ENCODE assay signal across 8 cellular contexts in genomic region chr11:62324738-62325556, GRCh38. TPM values are rescaled to one million over a fixed set of nuclear protein-coding genes. Genes with fewer than 3 reads are reported as not detected.
A peak's percentile ranks its signal among the peaks of the same experiment; 100 is the strongest.
DNase-seq lines count a peak whose midpoint lies in the region; ATAC-seq, FAIRE-seq and TF ChIP-seq lines count a peak whose summit lies in the region.
"Had no signal": no experiment of that assay in that cellular context is flagged by ENCODE, and none has a peak within 500 bp of the region (broad histone marks: within the 10 kb centered on the region; RNA-seq: fewer than 3 reads in every experiment).

No MANE protein-coding gene starts in this region.

- WGBS in H1 (ENCODE audit: extremely low coverage in 1 of 2, insufficient coverage in 1 of 2, insufficient read length in 1 of 2, insufficient replicate concordance in 2 of 2, low coverage in 1 of 2, low lambda C conversion rate in 2 of 2, missing lambda C conversion rate in 1 of 2), 2 experiments, result 48% methylated on average over 17 of the region's 17 CpGs; no CpG with 5 or more reads in 1 of the 2 experiments

- H3K27ac ChIP-seq in H1 (ENCODE audit: low read depth, low read length), result no peak overlapping the region

- no peak overlapping the region for H3K9ac ChIP-seq in H1 (replicated peaks in 1 of 4; ENCODE audit: extremely low read depth in 1 of 4, low read depth in 3 of 4, low read length in 3 of 4)

- H2BK12ac ChIP-seq in H1 (ENCODE audit: low read depth, low read length), result no peak overlapping the region

- intact Hi-C loops in activated CD4-positive, alpha-beta T cell treated with anti-CD3 and anti-CD28 coated beads for 36 hours (cut with DNase I, micrococcal nuclease), result loop anchor here (1.0 kb wide), 4 partner anchors 14 to 154 kb away; no protein-coding TSS in a partner anchor

- no peaks in the 10 kb centered on the region for H3K79me2 ChIP-seq in H1 (ENCODE audit: control insufficient read depth in 1 of 2, insufficient read depth in 2 of 2, low read length in 2 of 2)

- CTCF ChIA-PET in activated CD4-positive, alpha-beta T cell treated with anti-CD3 and anti-CD28 coated beads for 36 hours (lab: Charles Lee), result interaction anchor here (0.5 to 1.4 kb wide), 9 partner anchors 10 to 611 kb away, joined by 3 to 5 read pairs (median 3); no protein-coding TSS in a partner anchor
- CTCF ChIA-PET in H1 (lab: Charles Lee; ENCODE audit: partially characterized antibody), result interaction anchor here (0.6 to 4.2 kb wide), 15 partner anchors 9 to 204 kb away, joined by 3 to 27 read pairs (median 3); no protein-coding TSS in a partner anchor

- H4K91ac ChIP-seq in H1 (replicated peaks; ENCODE audit: insufficient read length, low read length), result no peak overlapping the region

- H3K23me2 ChIP-seq in H1 (ENCODE audit: low read depth, low read length), result no peaks in the 10 kb centered on the region

- no peak overlapping the region for H3K27ac Mint-ChIP-seq in activated CD4-positive, alpha-beta T cell treated with anti-CD3 and anti-CD28 coated beads for 36 hours
- no peak overlapping the region for H3K27ac Mint-ChIP-seq in natural killer cell treated with Interleukin-12 subunit alpha and Interleukin-12 subunit beta and Interleukin-15 and Interleukin-18, amount 100 ng/mL, for 72 hours

- H3K27me3 ChIP-seq in H1 (replicated peaks in 1 of 4; ENCODE audit: control insufficient read depth in 3 of 4, extremely low read depth in 1 of 4, insufficient read depth in 3 of 4, low read length in 3 of 4), result 0 out of 7 replicates have a peak, but pooled peaks cover 0 to 2% (median 0%) of the 10 kb centered on the region in 4 experiments

- FAIRE-seq in GM12891 (lab: Jason Lieb, UNC) (peak; percentile 80), H1 (lab: Jason Lieb, UNC) (peak; percentile 76), frontal cortex (lab: Jason Lieb, UNC) (no peak)

- no peaks in the 10 kb centered on the region for H3K36me3 ChIP-seq in H1 (ENCODE audit: control insufficient read depth in 2 of 4, insufficient read depth in 4 of 4, low read length in 3 of 4)

- peaks cover 17% of the 10 kb centered on the region for H3K27me3 Mint-ChIP-seq in activated CD4-positive, alpha-beta T cell treated with anti-CD3 and anti-CD28 coated beads for 36 hours
- H3K27me3 Mint-ChIP-seq in natural killer cell treated with Interleukin-12 subunit alpha and Interleukin-12 subunit beta and Interleukin-15 and Interleukin-18, amount 100 ng/mL, for 72 hours, result peaks cover 16 to 20% of the 10 kb centered on the region in 2 donors

- H3K4me1 Mint-ChIP-seq in activated CD4-positive, alpha-beta T cell treated with anti-CD3 and anti-CD28 coated beads for 36 hours, result peaks cover 3% of the 10 kb centered on the region
- peaks cover 9 to 10% of the 10 kb centered on the region in 2 donors for H3K4me1 Mint-ChIP-seq in natural killer cell treated with Interleukin-12 subunit alpha and Interleukin-12 subunit beta and Interleukin-15 and Interleukin-18, amount 100 ng/mL, for 72 hours (ENCODE audit: low read depth in 2 of 2)

- no peak overlapping the region for H3K56ac ChIP-seq in H1 (replicated peaks; ENCODE audit: insufficient read length, low read depth, low read length)

- TF ChIP-seq EP300 in H1 (IDR thresholded peaks at IDR 0.05; ENCODE audit: borderline replicate concordance in 1 of 2, low read depth in 2 of 2, low read length in 2 of 2), result no peak

- no peak overlapping the region for H3K4me2 ChIP-seq in H1 (ENCODE audit: insufficient read depth in 1 of 2, low read depth in 2 of 2, low read length in 2 of 2)

- no peaks in the 10 kb centered on the region for H3K9me3 Mint-ChIP-seq in activated CD4-positive, alpha-beta T cell treated with anti-CD3 and anti-CD28 coated beads for 36 hours (ENCODE audit: low read depth)
- no peaks in the 10 kb centered on the region for H3K9me3 Mint-ChIP-seq in natural killer cell treated with Interleukin-12 subunit alpha and Interleukin-12 subunit beta and Interleukin-15 and Interleukin-18, amount 100 ng/mL, for 72 hours

- H2BK20ac ChIP-seq in H1 (ENCODE audit: low read length), result no peak overlapping the region

- peak; percentile 95 to 98 for TF ChIP-seq RAD21 in H1 (IDR thresholded peaks at IDR 0.05 in 1 of 2, conservative IDR thresholded peaks at IDR 0.05 in 1 of 2; ENCODE audit: low read depth in 2 of 2, low read length in 2 of 2)

- no peak overlapping the region for H3K14ac ChIP-seq in H1 (ENCODE audit: insufficient read length)

- H3K9me3 ChIP-seq in H1 (ENCODE audit: insufficient read depth in 2 of 2, low read depth in 1 of 2, low read length in 1 of 2), result no peaks in the 10 kb centered on the region

- H3K18ac ChIP-seq in H1 (ENCODE audit: extremely low read depth, low read length), result no peak overlapping the region; the same call in 1 of the 2 replicates

- no peak overlapping the region for H3K4ac ChIP-seq in H1 (replicated peaks; ENCODE audit: insufficient read length, low read depth, low read length)

- H3K4me3 ChIP-seq in H1 (ENCODE audit: extremely low read depth in 1 of 4, insufficient read depth in 2 of 4, low read depth in 3 of 4, low read length in 4 of 4), result no peak overlapping the region

- H4K20me1 ChIP-seq in H1 (replicated peaks in 1 of 2; ENCODE audit: control insufficient read depth in 1 of 2, insufficient read depth in 2 of 2, low read length in 2 of 2), result no peaks in the 10 kb centered on the region

- TF ChIP-seq CTCF in H1 (IDR thresholded peaks at IDR 0.05; ENCODE audit: control extremely low read depth in 1 of 3, insufficient read depth in 1 of 3, low read depth in 1 of 3, low read length in 3 of 3), result peak; percentile 98 to 100 (median 99)

- ATAC-seq in activated CD4-positive, alpha-beta T cell treated with anti-CD3 and anti-CD28 coated beads for 36 hours, result peak; percentile 98
- peak; percentile 81 to 87 for ATAC-seq in natural killer cell treated with Interleukin-12 subunit alpha and Interleukin-12 subunit beta and Interleukin-15 and Interleukin-18, amount 100 ng/mL, for 72 hours
- no peak for ATAC-seq in HG02970 (IDR thresholded peaks at IDR 0.05; ENCODE audit: low FRiP score, unreplicated experiment)

- H2AFZ ChIP-seq in H1 (ENCODE audit: low read length), result no peak overlapping the region

- no peaks in the 10 kb centered on the region for H3K4me1 ChIP-seq in H1 (replicated peaks in 1 of 4; ENCODE audit: control insufficient read depth in 3 of 4, insufficient read depth in 4 of 4, low read length in 3 of 4)

- no peak overlapping the region for H3K4me3 Mint-ChIP-seq in activated CD4-positive, alpha-beta T cell treated with anti-CD3 and anti-CD28 coated beads for 36 hours
- no peak overlapping the region for H3K4me3 Mint-ChIP-seq in natural killer cell treated with Interleukin-12 subunit alpha and Interleukin-12 subunit beta and Interleukin-15 and Interleukin-18, amount 100 ng/mL, for 72 hours

- TF ChIP-seq POLR2A in GM12891 (IDR thresholded peaks at IDR 0.05; ENCODE audit: low read depth, low read length) (no peak), H1 (IDR thresholded peaks at IDR 0.05; ENCODE audit: control extremely low read depth in 1 of 2, low read depth in 2 of 2, low read length in 2 of 2) (no peak)

- no peak overlapping the region; the same call in 1 of the 2 replicates for H2BK15ac ChIP-seq in H1 (ENCODE audit: low read length)

- POLR2A ChIA-PET in activated CD4-positive, alpha-beta T cell treated with anti-CD3 and anti-CD28 coated beads for 36 hours (lab: Charles Lee), result no interaction called here
- POLR2A ChIA-PET in H1 (lab: Charles Lee; ENCODE audit: partially characterized antibody), result no interaction called here

- DNase-seq in GM12891 (ENCODE audit: insufficient read length, low spot score), result peak; percentile 68
- peak; percentile 74 for DNase-seq in NCI-H146 (lab: John Stamatoyannopoulos, UW)
- DNase-seq in activated CD4-positive, alpha-beta T cell treated with anti-CD3 and anti-CD28 coated beads for 36 hours, result peak; percentile 87
- DNase-seq in H1 (ENCODE audit: low read depth in 1 of 2, low spot score in 2 of 2), result peak; percentile 41 to 91
- DNase-seq in natural killer cell treated with Interleukin-12 subunit alpha and Interleukin-12 subunit beta and Interleukin-15 and Interleukin-18, amount 100 ng/mL, for 72 hours (ENCODE audit: low spot score), result peak; percentile 69
- no peak for DNase-seq in frontal cortex (ENCODE audit: low spot score in 2 of 2)

- no peak overlapping the region for H4K8ac ChIP-seq in H1 (ENCODE audit: extremely low read depth, insufficient read depth, low read length)

- no peak overlapping the region for H2BK120ac ChIP-seq in H1 (replicated peaks; ENCODE audit: low read depth, low read length)

- no peak overlapping the region for H3K23ac ChIP-seq in H1 (ENCODE audit: insufficient read length)

- no peak overlapping the region for H2BK5ac ChIP-seq in H1 (ENCODE audit: low read depth, low read length)

- H3K36me3 Mint-ChIP-seq in activated CD4-positive, alpha-beta T cell treated with anti-CD3 and anti-CD28 coated beads for 36 hours (ENCODE audit: low read depth), result no peaks in the 10 kb centered on the region
- H3K36me3 Mint-ChIP-seq in natural killer cell treated with Interleukin-12 subunit alpha and Interleukin-12 subunit beta and Interleukin-15 and Interleukin-18, amount 100 ng/mL, for 72 hours, result no peaks in the 10 kb centered on the region

- no peak overlapping the region for H2AK5ac ChIP-seq in H1 (ENCODE audit: low read depth, low read length)

- H3K79me1 ChIP-seq in H1 (ENCODE audit: low read depth, low read length), result no peaks in the 10 kb centered on the region

- no peak overlapping the region for H4K5ac ChIP-seq in H1 (ENCODE audit: insufficient read length, low read depth, low read length)

RNA-seq across cellular contexts. Expression of gene ASRGL1, which starts 12.3 kb away (rescaled TPM):
- polyA plus RNA-seq in GM12891 (2012; ENCODE audit: low read depth, missing spikeins), result 2.3 TPM
- total RNA-seq in activated CD4-positive, alpha-beta T cell treated with anti-CD3 and anti-CD28 coated beads for 36 hours, result 1 to 10 TPM; 1.2 to 1.3 TPM
- total RNA-seq in H1 (2021; fragmentation: NEBNext Ultra II Directional; extraction: Animal tissue kit (Norgen Biotek cat#: 25700)), result 23.5 and 27.2 TPM in 2 replicates
- 19.9 and 24.0 TPM in 2 replicates for polyA plus RNA-seq in H1 (2011; rRNA removed)
- polyA plus RNA-seq in H1 (2011; cell fraction: cytosol; rRNA removed), result 35.0 TPM
- polyA plus RNA-seq in H1 (2011; cell fraction: nucleus; rRNA removed), result 31.5 TPM
- 23.4 to 31.1 TPM (median 26.9 TPM) in 4 replicates for polyA plus RNA-seq in H1 (2012, experiment 1 of 2)
- 9.3 TPM for polyA plus RNA-seq in H1 (2012, experiment 2 of 2)
- polyA plus RNA-seq in H1 (2013, experiment 1 of 2), result 23.8 TPM
- polyA plus RNA-seq in H1 (2013, experiment 2 of 2), result 25.9 TPM
- polyA minus RNA-seq in H1 (2011; rRNA and poly(A)+ RNA removed), result 17.4 and 22.0 TPM in 2 replicates
- 11.4 TPM for polyA minus RNA-seq in H1 (2011; cell fraction: cytosol; rRNA and poly(A)+ RNA removed)
- 19.1 TPM for polyA minus RNA-seq in H1 (2011; cell fraction: nucleus; rRNA and poly(A)+ RNA removed)
- 1 to 10 TPM; 7.2 to 7.8 TPM for total RNA-seq in natural killer cell treated with Interleukin-12 subunit alpha and Interleukin-12 subunit beta and Interleukin-15 and Interleukin-18, amount 100 ng/mL, for 72 hours
- total RNA-seq in frontal cortex, result 33.4 TPM

RNA-seq across cellular contexts. Expression of gene SCGB1D4, which starts 26.1 kb away (rescaled TPM):
- polyA plus RNA-seq in GM12891 (2012; ENCODE audit: low read depth, missing spikeins), result not detected
- total RNA-seq in activated CD4-positive, alpha-beta T cell treated with anti-CD3 and anti-CD28 coated beads for 36 hours, result not detected
- not detected in 2 replicates for total RNA-seq in H1 (2021; fragmentation: NEBNext Ultra II Directional; extraction: Animal tissue kit (Norgen Biotek cat#: 25700))
- polyA plus RNA-seq in H1 (2011; rRNA removed), result not detected in 2 replicates
- polyA plus RNA-seq in H1 (2011; cell fraction: cytosol; rRNA removed), result not detected
- not detected for polyA plus RNA-seq in H1 (2011; cell fraction: nucleus; rRNA removed)
- not detected in 4 replicates for polyA plus RNA-seq in H1 (2012, experiment 1 of 2)
- not detected for polyA plus RNA-seq in H1 (2012, experiment 2 of 2)
- polyA plus RNA-seq in H1 (2013, experiment 1 of 2), result not detected
- not detected for polyA plus RNA-seq in H1 (2013, experiment 2 of 2)
- not detected in 2 replicates for polyA minus RNA-seq in H1 (2011; rRNA and poly(A)+ RNA removed)
- not detected for polyA minus RNA-seq in H1 (2011; cell fraction: cytosol; rRNA and poly(A)+ RNA removed)
- not detected for polyA minus RNA-seq in H1 (2011; cell fraction: nucleus; rRNA and poly(A)+ RNA removed)
- total RNA-seq in natural killer cell treated with Interleukin-12 subunit alpha and Interleukin-12 subunit beta and Interleukin-15 and Interleukin-18, amount 100 ng/mL, for 72 hours, result not detected
- total RNA-seq in frontal cortex, result not detected
- total RNA-seq: subcutaneous adipose tissue had no signal

RNA-seq across cellular contexts. Expression of gene SCGB2A2, which starts 55.0 kb away (rescaled TPM):
- not detected for polyA plus RNA-seq in GM12891 (2012; ENCODE audit: low read depth, missing spikeins)
- not detected for total RNA-seq in activated CD4-positive, alpha-beta T cell treated with anti-CD3 and anti-CD28 coated beads for 36 hours
- total RNA-seq in H1 (2021; fragmentation: NEBNext Ultra II Directional; extraction: Animal tissue kit (Norgen Biotek cat#: 25700)), result not detected in 2 replicates
- not detected in 2 replicates for polyA plus RNA-seq in H1 (2011; rRNA removed)
- not detected for polyA plus RNA-seq in H1 (2011; cell fraction: cytosol; rRNA removed)
- not detected for polyA plus RNA-seq in H1 (2011; cell fraction: nucleus; rRNA removed)
- polyA plus RNA-seq in H1 (2012, experiment 1 of 2), result not detected in 4 replicates
- polyA plus RNA-seq in H1 (2012, experiment 2 of 2), result not detected
- not detected for polyA plus RNA-seq in H1 (2013, experiment 1 of 2)
- polyA plus RNA-seq in H1 (2013, experiment 2 of 2), result not detected
- polyA minus RNA-seq in H1 (2011; rRNA and poly(A)+ RNA removed), result not detected in 2 replicates
- not detected for polyA minus RNA-seq in H1 (2011; cell fraction: cytosol; rRNA and poly(A)+ RNA removed)
- not detected for polyA minus RNA-seq in H1 (2011; cell fraction: nucleus; rRNA and poly(A)+ RNA removed)
- not detected for total RNA-seq in natural killer cell treated with Interleukin-12 subunit alpha and Interleukin-12 subunit beta and Interleukin-15 and Interleukin-18, amount 100 ng/mL, for 72 hours
- total RNA-seq in frontal cortex, result not detected
- total RNA-seq: subcutaneous adipose tissue had no signal

Comparison
In these comparisons a context has a peak if more than half of its experiments do, and no peak if none do; other contexts are left out.
1. DNase-seq: peak in GM12891 (single experiment), NCI-H146 (single experiment), activated CD4-positive, alpha-beta T cell treated with anti-CD3 and anti-CD28 coated beads for 36 hours (single experiment), H1 (2 of 2) and natural killer cell treated with Interleukin-12 subunit alpha and Interleukin-12 subunit beta and Interleukin-15 and Interleukin-18, amount 100 ng/mL, for 72 hours (single experiment); none in frontal cortex (0 of 2).